20 cellular contexts compared by ENCODE assay signal in the genomic region with DNA sequence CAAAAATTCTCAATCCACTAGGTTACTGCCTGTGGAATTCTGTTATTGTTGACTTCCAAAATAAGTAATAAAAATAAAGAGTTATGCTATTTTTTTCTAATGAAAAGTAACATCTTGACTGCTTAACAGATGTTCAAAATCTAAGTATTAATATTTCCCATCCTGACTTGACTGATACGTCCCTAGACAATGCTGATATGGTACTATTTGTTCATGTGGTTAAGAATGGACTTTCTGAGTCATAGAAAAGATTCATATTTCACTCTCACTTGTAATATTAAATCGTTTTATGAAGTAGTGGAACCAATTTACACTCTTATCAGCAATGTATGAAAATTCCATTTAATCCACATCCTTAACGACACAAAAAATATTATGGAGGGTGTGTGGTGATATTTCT.
DNase-seq lines count a peak whose midpoint lies in the region; ATAC-seq, FAIRE-seq and TF ChIP-seq lines count a peak whose summit lies in the region.
"Had no signal": no experiment of that assay in that cellular context is flagged by ENCODE, and none has a peak within 500 bp of the region (broad histone marks: within the 10 kb centered on the region; RNA-seq: fewer than 3 reads in every experiment).

No MANE protein-coding gene starts in this region.

- H3K4me1 ChIP-seq in fibroblast of lung (ENCODE audit: control insufficient read depth, extremely low read depth, insufficient read depth, low read length), result no peaks in the 10 kb centered on the region
- H3K4me1 ChIP-seq: A549, BE2C had no signal

- H3K79me2 ChIP-seq in fibroblast of lung (ENCODE audit: control insufficient read depth, insufficient read depth, low read length), result no peaks in the 10 kb centered on the region

- H3K4me3 ChIP-seq in fibroblast of lung (replicated peaks in 1 of 4; ENCODE audit: control extremely low read depth in 1 of 4, insufficient read depth in 1 of 4, low read depth in 3 of 4, low read length in 4 of 4), result no peak overlapping the region
- H3K4me3 ChIP-seq: A549 had no signal

- no peak overlapping the region for H3K9ac ChIP-seq in fibroblast of lung (ENCODE audit: insufficient read depth, low read length)

- H3K4me2 ChIP-seq in fibroblast of lung (ENCODE audit: extremely low read depth, insufficient read depth, low read length), result no peak overlapping the region
- H3K4me2 ChIP-seq: A549 had no signal

- no peaks in the 10 kb centered on the region for H3K27me3 ChIP-seq in fibroblast of lung (ENCODE audit: control insufficient read depth, insufficient read depth, low read length)
- H3K27me3 ChIP-seq: BE2C had no signal

- H3K36me3 ChIP-seq in fibroblast of lung (ENCODE audit: control insufficient read depth, insufficient read depth, low read length), result no peaks in the 10 kb centered on the region
- H3K36me3 ChIP-seq: BE2C had no signal

- H3K9me3 ChIP-seq in fibroblast of lung (ENCODE audit: control insufficient read depth, insufficient read depth, low read depth, low read length), result no peaks in the 10 kb centered on the region
- H3K9me3 ChIP-seq: A549, BE2C had no signal

- ATAC-seq in GM18867 (IDR thresholded peaks at IDR 0.05; ENCODE audit: unreplicated experiment) (no peak), esophagus mucosa (no peak)
- ATAC-seq: A549, HCT116 had no signal

- FAIRE-seq in urothelium cell line (lab: Jason Lieb, UNC), result no peak
- FAIRE-seq: A549, D721Med had no signal

- DNase-seq in EL, result peak; percentile 7
- DNase-seq in OCI-M1 (lab: John Stamatoyannopoulos, UW), result peak; percentile 2
- peak; percentile 1 to 33 for DNase-seq in fibroblast of lung (ENCODE audit: low read depth in 2 of 2)
- peak; percentile 4 for DNase-seq in non-pigmented ciliary epithelial cell (ENCODE audit: low read depth)
- DNase-seq in urothelium cell line (ENCODE audit: low spot score), result no peak
- no peak for DNase-seq in 8988T
- DNase-seq: BE2C, DMS53, GOT3, NCI-H1694, NCI-H2081, NCI-H2171 treated with DMSO at 0.1 percent for 48 hours, NCI-H446, NCI-H526, Right ventricle myocardium superior had no signal

- H3K27ac ChIP-seq in fibroblast of lung (ENCODE audit: insufficient read depth, low read length), result no peak overlapping the region
- H3K27ac ChIP-seq: A549 had no signal

- H2AFZ ChIP-seq in fibroblast of lung (ENCODE audit: low read length), result no peak overlapping the region

- no peak for TF ChIP-seq CTCF in fibroblast of lung (conservative IDR thresholded peaks at IDR 0.05 in 1 of 2, IDR thresholded peaks at IDR 0.05 in 1 of 2; ENCODE audit: low read depth in 1 of 2, low read length in 2 of 2)

- no peaks in the 10 kb centered on the region for H4K20me1 ChIP-seq in fibroblast of lung (ENCODE audit: control insufficient read depth, extremely low read depth, insufficient read depth, low read length)

Comparison
In these comparisons a context has a peak if more than half of its experiments do, and no peak if none do; other contexts are left out.
1. DNase-seq: peak in EL (single experiment), OCI-M1 (single experiment), fibroblast of lung (2 of 2) and non-pigmented ciliary epithelial cell (single experiment); none in urothelium cell line (single experiment) and 8988T (single experiment).